In genomic region chr3:21913791-21914190, GRCh38 we compare ENCODE assay signal across 19 cellular contexts.
A peak's percentile ranks its signal among the peaks of the same experiment; 100 is the strongest.
DNase-seq lines count a peak whose midpoint lies in the region; TF ChIP-seq lines count a peak whose summit lies in the region.
"Had no signal": no experiment of that assay in that cellular context is flagged by ENCODE, and none has a peak within 500 bp of the region (broad histone marks: within the 10 kb centered on the region; RNA-seq: fewer than 3 reads in every experiment).

No MANE protein-coding gene starts in this region.

- peak overlapping the region; percentile 34 to 47 (median 34) for H3K27ac Mint-ChIP-seq in nephron
- H3K27ac Mint-ChIP-seq: activated naive CD8-positive, alpha-beta T cell treated with anti-CD3 and anti-CD28 coated beads, Interleukin-2, amount 50 U/mL, for 24 hours; endodermal cell; T-helper 17 cell had no signal

- TF ChIP-seq CTCF in brain microvascular endothelial cell (IDR thresholded peaks at IDR 0.05; ENCODE audit: low read depth, low read length, missing control alignments) (no peak), nephron (IDR thresholded peaks at IDR 0.05; ENCODE audit: unreplicated experiment in 3 of 3) (no peak)

- no peaks in the 10 kb centered on the region for H3K27me3 ChIP-seq in brain microvascular endothelial cell (replicated peaks)
- H3K27me3 ChIP-seq: BLaER1, gastrocnemius medialis had no signal

- no peaks in the 10 kb centered on the region for H3K9me3 Mint-ChIP-seq in nephron
- H3K9me3 Mint-ChIP-seq: endodermal cell had no signal

- H3K4me3 ChIP-seq in brain microvascular endothelial cell (ENCODE audit: low read depth, low read length), result no peak overlapping the region
- H3K4me3 ChIP-seq: BLaER1, gastrocnemius medialis had no signal

- H3K27me3 Mint-ChIP-seq in nephron (ENCODE audit: low read depth), result no peaks in the 10 kb centered on the region
- H3K27me3 Mint-ChIP-seq: activated naive CD8-positive, alpha-beta T cell treated with anti-CD3 and anti-CD28 coated beads, Interleukin-2, amount 50 U/mL, for 24 hours; T-helper 17 cell had no signal

- H3K4me3 Mint-ChIP-seq in nephron, result no peak overlapping the region
- H3K4me3 Mint-ChIP-seq: activated naive CD8-positive, alpha-beta T cell treated with anti-CD3 and anti-CD28 coated beads, Interleukin-2, amount 50 U/mL, for 24 hours; endodermal cell; T-helper 17 cell had no signal

- DNase-seq in AG20443 (ENCODE audit: low spot score), result peak; percentile 37
- DNase-seq in LHCN-M2 (ENCODE audit: low read depth), result peak; percentile 74
- peak; percentile 62 for DNase-seq in brain microvascular endothelial cell
- DNase-seq in substantia nigra (lab: John Stamatoyannopoulos, UW), result no peak
- no peak for DNase-seq in effector CD4-positive, alpha-beta T cell
- no peak for DNase-seq in activated CD8-positive, alpha-beta memory T cell treated with anti-CD3 and anti-CD28 coated beads, Interleukin-2, amount 50 U/mL, for 4 hours
- DNase-seq in DMS79 treated with DMSO at 0.1 percent for 48 hours (lab: John Stamatoyannopoulos, UW), result no peak
- DNase-seq: activated CD4-positive, CD25-positive, alpha-beta regulatory T cell; activated naive CD8-positive, alpha-beta T cell treated with anti-CD3 and anti-CD28 coated beads, Interleukin-2, amount 50 U/mL, for 24 hours; cerebellar nuclear complex; DMS153; endodermal cell; gastrocnemius medialis; left ventricle myocardium superior; NCI-H446; SIG-M5; T-helper 17 cell had no signal

- H3K4me1 Mint-ChIP-seq in nephron, result peaks cover 31% of the 10 kb centered on the region
- H3K4me1 Mint-ChIP-seq: activated naive CD8-positive, alpha-beta T cell treated with anti-CD3 and anti-CD28 coated beads, Interleukin-2, amount 50 U/mL, for 24 hours; T-helper 17 cell had no signal

- no peaks in the 10 kb centered on the region for H3K36me3 Mint-ChIP-seq in nephron (ENCODE audit: low read depth)

- H3K36me3 ChIP-seq in brain microvascular endothelial cell (replicated peaks), result no peaks in the 10 kb centered on the region
- H3K36me3 ChIP-seq: BLaER1, gastrocnemius medialis had no signal

- in situ Hi-C loops in brain microvascular endothelial cell (cut with HindIII; ENCODE audit: low pct_ligation_motif_present, low sequenced_read_pairs), result no loop called here

- H3K27ac ChIP-seq in brain microvascular endothelial cell, result peak overlapping the region; percentile 34
- H3K27ac ChIP-seq in substantia nigra (ENCODE audit: low read depth, low read length, poor library complexity, severe bottlenecking), result no peak overlapping the region
- H3K27ac ChIP-seq: BLaER1, gastrocnemius medialis had no signal

Comparison
In these comparisons a context has a peak if more than half of its experiments do, and no peak if none do; other contexts are left out.
1. DNase-seq: peak in AG20443 (single experiment), LHCN-M2 (single experiment) and brain microvascular endothelial cell (single experiment); none in substantia nigra (0 of 49), effector CD4-positive, alpha-beta T cell (single experiment), activated CD8-positive, alpha-beta memory T cell treated with anti-CD3 and anti-CD28 coated beads, Interleukin-2, amount 50 U/mL, for 4 hours (single experiment) and DMS79 treated with DMSO at 0.1 percent for 48 hours (single experiment).